ENCODE assay signal across 8 cellular contexts in genomic region chr5:112706446-112707016, GRCh38. TPM values are rescaled to one million over a fixed set of nuclear protein-coding genes. Genes with fewer than 3 reads are reported as not detected.
A peak's percentile ranks its signal among the peaks of the same experiment; 100 is the strongest.
DNase-seq lines count a peak whose midpoint lies in the region; ATAC-seq and TF ChIP-seq lines count a peak whose summit lies in the region.

No MANE protein-coding gene starts in this region.

- no peaks in the 10 kb centered on the region for H3K27me3 ChIP-seq in ascending aorta
- no peaks in the 10 kb centered on the region for H3K27me3 ChIP-seq in mucosa of stomach (ENCODE audit: control insufficient read depth, insufficient read depth, low read length)
- no peaks in the 10 kb centered on the region for H3K27me3 ChIP-seq in transverse colon

- no peaks in the 10 kb centered on the region for H3K36me3 Mint-ChIP-seq in activated naive CD4-positive, alpha-beta T cell treated with anti-CD3 and anti-CD28 coated beads, Interleukin-2, amount 50 U/mL, for 24 hours

- no peaks in the 10 kb centered on the region for H3K36me3 ChIP-seq in ascending aorta
- no peaks in the 10 kb centered on the region for H3K36me3 ChIP-seq in mucosa of stomach (ENCODE audit: control insufficient read depth, insufficient read depth, low read length)
- H3K36me3 ChIP-seq in transverse colon = no peaks in the 10 kb centered on the region

- no peak for TF ChIP-seq EP300 in transverse colon (IDR thresholded peaks at IDR 0.05; ENCODE audit: low read depth)

- no peak for DNase-seq in activated naive CD4-positive, alpha-beta T cell (lab: John Stamatoyannopoulos, UW)
- DNase-seq in ascending aorta (ENCODE audit: low spot score in 2 of 2) (no peak), transverse colon (no peak), ureter (ENCODE audit: low spot score) (no peak), dedifferentiated amniotic fluid mesenchymal stem cell (ENCODE audit: extremely low spot score) (no peak)

- H3K27ac ChIP-seq in ascending aorta (peak overlapping the region; percentile 40 to 91), transverse colon (peak overlapping the region; percentile 92 to 96 (median 96))

- H3K9me3 ChIP-seq in ascending aorta (no peaks in the 10 kb centered on the region), mucosa of stomach (ENCODE audit: control insufficient read depth, low read length) (no peaks in the 10 kb centered on the region), transverse colon (no peaks in the 10 kb centered on the region)

- no peak for ATAC-seq in GM21576 (IDR thresholded peaks at IDR 0.05; ENCODE audit: unreplicated experiment)

- TF ChIP-seq POLR2A in transverse colon (IDR thresholded peaks at IDR 0.05) = no peak

- H3K4me3 Mint-ChIP-seq in activated naive CD4-positive, alpha-beta T cell treated with anti-CD3 and anti-CD28 coated beads, Interleukin-2, amount 50 U/mL, for 24 hours = peak overlapping the region; percentile 94

- peaks cover 49% of the 10 kb centered on the region for H3K4me1 Mint-ChIP-seq in activated naive CD4-positive, alpha-beta T cell treated with anti-CD3 and anti-CD28 coated beads, Interleukin-2, amount 50 U/mL, for 24 hours

- H3K4me3 ChIP-seq in ascending aorta = peak overlapping the region; percentile 82 to 92
- no peak overlapping the region for H3K4me3 ChIP-seq in mucosa of stomach (ENCODE audit: low read length)
- H3K4me3 ChIP-seq in transverse colon = peak overlapping the region in 3 of 4 donors; percentile 74 to 88 (median 85)

- peak overlapping the region; percentile 84 for H3K9ac ChIP-seq in mucosa of stomach (ENCODE audit: low read length)

- H3K27ac Mint-ChIP-seq in activated naive CD4-positive, alpha-beta T cell treated with anti-CD3 and anti-CD28 coated beads, Interleukin-2, amount 50 U/mL, for 24 hours = peak overlapping the region; percentile 93

- intact Hi-C loops in ascending aorta (cut with DNase I) (loop anchor here (1.0 to 10.0 kb wide), 5 partner anchors 22 to 588 kb away; partner anchors contain the start of gene REEP5), transverse colon (cut with DNase I; ENCODE audit: low total_unique reads) (no loop called here)

- H3K4me1 ChIP-seq in ascending aorta = peaks cover 0 to 20% of the 10 kb centered on the region in 2 donors
- peaks cover 16% of the 10 kb centered on the region for H3K4me1 ChIP-seq in mucosa of stomach (ENCODE audit: control insufficient read depth, insufficient read depth, low read length)
- H3K4me1 ChIP-seq in transverse colon = peaks cover 0 to 42% (median 27%) of the 10 kb centered on the region in 4 donors

- WGBS in transverse colon (ENCODE audit: low coverage in 1 of 2), 2 donors = 75 to 94% methylated on average over 2 to 4 of the region's 4 CpGs

- in situ Hi-C loops in transverse colon (cut with MboI; ENCODE audit: low pct_ligation_motif_present in 1 of 4, low pct_unique_long_range_greater_than_20kb in 1 of 4, low sequenced_read_pairs in 3 of 4) = no loop called here

- no peak for TF ChIP-seq CTCF in ascending aorta (IDR thresholded peaks at IDR 0.05)
- no peak for TF ChIP-seq CTCF in transverse colon (IDR thresholded peaks at IDR 0.05)

- no peaks in the 10 kb centered on the region for H3K9me3 Mint-ChIP-seq in activated naive CD4-positive, alpha-beta T cell treated with anti-CD3 and anti-CD28 coated beads, Interleukin-2, amount 50 U/mL, for 24 hours

- H3K27me3 Mint-ChIP-seq in activated naive CD4-positive, alpha-beta T cell treated with anti-CD3 and anti-CD28 coated beads, Interleukin-2, amount 50 U/mL, for 24 hours = no peaks in the 10 kb centered on the region

RNA-seq across cellular contexts. Expression of gene APC, which starts 31.2 kb away (rescaled TPM):
- 197 TPM for total RNA-seq in ascending aorta
- total RNA-seq in transverse colon = 100 to 1,000 TPM in 1 of 4 donors, 10 to 100 TPM in 3; 77.8 to 109 (median 85.7) TPM
- 40.4 TPM for total RNA-seq in ureter
